In the genomic region with DNA sequence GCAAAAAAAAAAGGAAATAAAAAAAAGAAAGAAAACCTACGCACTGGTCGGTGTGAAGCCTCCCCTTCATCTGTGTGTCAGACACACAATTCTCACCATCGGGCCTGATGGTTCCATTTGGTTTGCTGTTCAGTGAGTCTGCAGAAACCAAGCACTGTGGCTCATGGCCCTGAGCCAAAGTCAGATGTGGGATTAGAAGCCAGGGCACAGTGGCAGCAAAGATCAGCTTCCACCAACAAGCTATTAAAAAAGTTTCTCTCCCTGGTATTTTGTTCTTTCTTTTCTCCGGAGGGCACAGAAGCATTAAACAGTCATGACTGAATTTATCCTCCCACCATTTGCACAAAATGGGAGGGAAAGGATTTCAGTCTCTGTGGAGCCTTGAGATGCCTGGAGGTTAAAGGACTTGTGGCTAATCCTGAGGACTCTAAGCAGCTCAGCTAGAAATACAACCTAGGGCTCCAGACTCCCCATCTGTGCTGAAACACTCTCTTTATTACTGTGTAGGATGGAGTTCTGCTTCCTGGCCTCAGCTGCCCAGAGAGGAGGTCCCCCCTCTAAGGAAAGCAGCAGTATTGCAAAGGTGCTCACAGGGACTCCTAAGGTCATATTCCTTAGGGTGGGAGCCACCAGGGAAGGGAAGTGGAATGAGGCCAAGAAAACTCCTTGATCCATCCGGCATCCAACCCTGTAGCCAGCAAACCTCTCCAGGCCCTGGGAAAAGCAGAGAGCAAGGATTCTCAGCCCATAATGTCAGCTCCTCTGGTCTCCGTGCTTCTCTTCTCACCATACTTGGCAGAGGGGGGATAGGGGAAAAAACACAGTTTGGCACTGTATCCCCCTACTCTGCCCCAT, we compare ENCODE assay signal across 1 cellular context.
TF ChIP-seq lines count a peak whose summit lies in the region.

No MANE protein-coding gene starts in this region.

TF ChIP-seq in IMR-90, 13 proteins besides CTCF, POLR2A, EP300 and RAD21:
- TF ChIP-seq, protein P1, sequence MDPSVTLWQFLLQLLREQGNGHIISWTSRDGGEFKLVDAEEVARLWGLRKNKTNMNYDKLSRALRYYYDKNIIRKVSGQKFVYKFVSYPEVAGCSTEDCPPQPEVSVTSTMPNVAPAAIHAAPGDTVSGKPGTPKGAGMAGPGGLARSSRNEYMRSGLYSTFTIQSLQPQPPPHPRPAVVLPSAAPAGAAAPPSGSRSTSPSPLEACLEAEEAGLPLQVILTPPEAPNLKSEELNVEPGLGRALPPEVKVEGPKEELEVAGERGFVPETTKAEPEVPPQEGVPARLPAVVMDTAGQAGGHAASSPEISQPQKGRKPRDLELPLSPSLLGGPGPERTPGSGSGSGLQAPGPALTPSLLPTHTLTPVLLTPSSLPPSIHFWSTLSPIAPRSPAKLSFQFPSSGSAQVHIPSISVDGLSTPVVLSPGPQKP (IDR thresholded peaks at IDR 0.05; ENCODE audit: borderline replicate concordance, low read depth, low read length): no peak
- TF ChIP-seq CHD1 (IDR thresholded peaks at IDR 0.05; ENCODE audit: low read depth, low read length): no peak
- no peak for TF ChIP-seq BHLHE40 (IDR thresholded peaks at IDR 0.05; ENCODE audit: low read depth, low read length)
- no peak for TF ChIP-seq MAZ (IDR thresholded peaks at IDR 0.05; ENCODE audit: borderline replicate concordance, low read depth, low read length)
- no peak for TF ChIP-seq MXI1 (IDR thresholded peaks at IDR 0.05; ENCODE audit: borderline replicate concordance, low read depth, low read length)
- no peak for TF ChIP-seq MAFK (IDR thresholded peaks at IDR 0.05; ENCODE audit: low read depth, low read length)
- TF ChIP-seq, protein P2, sequence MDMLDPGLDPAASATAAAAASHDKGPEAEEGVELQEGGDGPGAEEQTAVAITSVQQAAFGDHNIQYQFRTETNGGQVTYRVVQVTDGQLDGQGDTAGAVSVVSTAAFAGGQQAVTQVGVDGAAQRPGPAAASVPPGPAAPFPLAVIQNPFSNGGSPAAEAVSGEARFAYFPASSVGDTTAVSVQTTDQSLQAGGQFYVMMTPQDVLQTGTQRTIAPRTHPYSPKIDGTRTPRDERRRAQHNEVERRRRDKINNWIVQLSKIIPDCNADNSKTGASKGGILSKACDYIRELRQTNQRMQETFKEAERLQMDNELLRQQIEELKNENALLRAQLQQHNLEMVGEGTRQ (IDR thresholded peaks at IDR 0.05; ENCODE audit: low read depth, low read length): no peak
- TF ChIP-seq SMC3 (IDR thresholded peaks at IDR 0.05; ENCODE audit: low read depth, low read length): no peak
- no peak for TF ChIP-seq RFX5 (IDR thresholded peaks at IDR 0.05; ENCODE audit: low read depth, low read length)
- TF ChIP-seq FOS (IDR thresholded peaks at IDR 0.05; ENCODE audit: low read depth, low read length): no peak
- no peak for TF ChIP-seq RCOR1 (IDR thresholded peaks at IDR 0.05; ENCODE audit: insufficient replicate concordance, low read length)
- TF ChIP-seq NFE2L2 (IDR thresholded peaks at IDR 0.05; ENCODE audit: low read depth, low read length): no peak
- TF ChIP-seq CEBPB (IDR thresholded peaks at IDR 0.05; ENCODE audit: low read depth, low read length): no peak
